Comparison of ENCODE assay signal across 8 cellular contexts in the genomic region with DNA sequence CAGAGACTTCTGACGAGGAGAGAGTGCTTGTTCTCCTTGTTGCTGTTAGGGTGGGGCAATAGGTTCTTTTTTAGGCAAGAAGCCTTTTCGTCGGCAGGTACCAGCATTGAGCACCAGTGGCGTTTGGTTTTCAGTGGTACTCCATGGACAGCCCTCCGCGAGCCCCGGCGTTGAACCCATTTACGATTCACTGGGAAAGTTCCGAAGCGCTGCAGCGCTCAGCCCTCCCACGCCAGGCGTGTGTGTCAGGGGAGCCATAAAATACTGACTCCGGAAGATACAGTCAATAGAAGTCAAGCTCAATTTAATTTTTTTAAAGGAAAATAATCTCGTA. TPM values are rescaled to one million over a fixed set of nuclear protein-coding genes. Genes with fewer than 3 reads are reported as not detected.
DNase-seq lines count a peak whose midpoint lies in the region; ATAC-seq and TF ChIP-seq lines count a peak whose summit lies in the region.

No MANE protein-coding gene starts in this region.

- ATAC-seq in GM23338 (no peak), RWPE2 (ENCODE audit: low read depth) (no peak; the same call in 2 of the 3 replicates), HG03378 (IDR thresholded peaks at IDR 0.05; ENCODE audit: unreplicated experiment) (no peak), HG02623 (IDR thresholded peaks at IDR 0.05; ENCODE audit: unreplicated experiment) (no peak), HG02678 (IDR thresholded peaks at IDR 0.05; ENCODE audit: unreplicated experiment) (no peak)

- TF ChIP-seq POLR2A in suprapubic skin (IDR thresholded peaks at IDR 0.05): no peak

- TF ChIP-seq CTCF in GM23338 (conservative IDR thresholded peaks at IDR 0.05; ENCODE audit: low read depth in 2 of 2): no peak
- TF ChIP-seq CTCF in RWPE2 (IDR thresholded peaks at IDR 0.05; ENCODE audit: poor library complexity, severe bottlenecking): no peak
- no peak for TF ChIP-seq CTCF in coronary artery (IDR thresholded peaks at IDR 0.05)
- TF ChIP-seq CTCF in suprapubic skin (IDR thresholded peaks at IDR 0.05): no peak

- H3K27ac ChIP-seq in GM23338 (ENCODE audit: low read depth): peak overlapping the region; percentile 76
- peak overlapping the region; percentile 81 for H3K27ac ChIP-seq in RWPE2 (ENCODE audit: poor library complexity, severe bottlenecking)
- H3K27ac ChIP-seq in coronary artery: peak overlapping the region; percentile 92 to 96
- peak overlapping the region; percentile 92 for H3K27ac ChIP-seq in mucosa of rectum (ENCODE audit: low read depth in 2 of 2, low read length in 2 of 2)
- H3K27ac ChIP-seq in suprapubic skin: peak overlapping the region; percentile 96

- H3K9me2 ChIP-seq in GM23338 (ENCODE audit: insufficient read depth): no peaks in the 10 kb centered on the region

- H3K9ac ChIP-seq in mucosa of rectum (ENCODE audit: low read depth in 1 of 2, low read length in 2 of 2): peak overlapping the region; percentile 78 to 83

- H3K9me3 ChIP-seq in RWPE2 (ENCODE audit: severe bottlenecking) (no peaks in the 10 kb centered on the region), mucosa of rectum (ENCODE audit: control insufficient read depth in 2 of 2, low read length in 2 of 2) (no peaks in the 10 kb centered on the region), suprapubic skin (no peaks in the 10 kb centered on the region)

- H3K36me3 Mint-ChIP-seq in GM23338 (ENCODE audit: low read depth): no peaks in the 10 kb centered on the region; the same call in 2 of the 3 replicates

- no peak overlapping the region for H3K27ac Mint-ChIP-seq in GM23338

- H3K9me3 Mint-ChIP-seq in GM23338: no peaks in the 10 kb centered on the region

- H4K20me1 ChIP-seq in GM23338 (replicated peaks; ENCODE audit: insufficient read depth): peaks cover 29% of the 10 kb centered on the region

- peaks cover 11% of the 10 kb centered on the region for H3K27me3 ChIP-seq in GM23338 (ENCODE audit: insufficient read depth)
- no peaks in the 10 kb centered on the region for H3K27me3 ChIP-seq in RWPE2 (ENCODE audit: insufficient read depth, poor library complexity, severe bottlenecking)
- H3K27me3 ChIP-seq in mucosa of rectum (ENCODE audit: control insufficient read depth in 2 of 2, insufficient read depth in 2 of 2, low read length in 2 of 2): no peaks in the 10 kb centered on the region
- no peaks in the 10 kb centered on the region for H3K27me3 ChIP-seq in suprapubic skin

- H3K4me1 ChIP-seq in GM23338 (ENCODE audit: insufficient read depth) (peaks cover 35% of the 10 kb centered on the region), RWPE2 (ENCODE audit: insufficient read depth, poor library complexity, severe bottlenecking) (peaks cover 9% of the 10 kb centered on the region), mucosa of rectum (ENCODE audit: control insufficient read depth in 2 of 2, insufficient read depth in 2 of 2, low read length in 2 of 2) (peaks cover 9 to 19% of the 10 kb centered on the region in 2 donors), suprapubic skin (peaks cover 35% of the 10 kb centered on the region)

- H3K4me2 ChIP-seq in GM23338: peak overlapping the region; percentile 83

- under 1% methylated on average over 15 of the region's 16 CpGs for WGBS in suprapubic skin

- H3F3A ChIP-seq in GM23338 (replicated peaks; ENCODE audit: low read depth): no peaks in the 10 kb centered on the region

- H3K4me3 Mint-ChIP-seq in GM23338: peak overlapping the region; percentile 88; the same call in 2 of the 3 replicates

- H3K36me3 ChIP-seq in GM23338 (ENCODE audit: insufficient read depth) (no peaks in the 10 kb centered on the region), RWPE2 (ENCODE audit: low read depth) (peaks cover 8% of the 10 kb centered on the region), mucosa of rectum (ENCODE audit: control insufficient read depth in 2 of 2, insufficient read depth in 2 of 2, low read length in 2 of 2) (no peaks in the 10 kb centered on the region), suprapubic skin (no peaks in the 10 kb centered on the region)

- DNase-seq in GM23338 (ENCODE audit: low spot score) (no peak), RWPE2 (ENCODE audit: low spot score) (no peak), coronary artery (ENCODE audit: low spot score) (no peak), suprapubic skin (ENCODE audit: low spot score in 2 of 2) (peak in 1 of 2 donors; percentile 84)

- peaks cover 37% of the 10 kb centered on the region for H3K79me2 ChIP-seq in GM23338 (replicated peaks; ENCODE audit: insufficient read depth)

- peak overlapping the region; percentile 96 for H2AFZ ChIP-seq in GM23338

- peaks cover 6% of the 10 kb centered on the region for H3K27me3 Mint-ChIP-seq in GM23338 (ENCODE audit: insufficient read depth, low read depth, poor library complexity)

- TF ChIP-seq EP300 in suprapubic skin (IDR thresholded peaks at IDR 0.05): no peak

- H3K4me1 Mint-ChIP-seq in GM23338: peaks cover 13% of the 10 kb centered on the region

- H3K4me3 ChIP-seq in GM23338 (peak overlapping the region; percentile 65), RWPE2 (ENCODE audit: severe bottlenecking) (peak overlapping the region; percentile 92), coronary artery (peak overlapping the region; percentile 89), mucosa of rectum (ENCODE audit: low read length in 2 of 2) (peak overlapping the region; percentile 83 to 91), suprapubic skin (peak overlapping the region; percentile 93)

TF ChIP-seq in GM23338, 12 proteins besides CTCF, POLR2A, EP300 and RAD21 (continues in another document):
- TF ChIP-seq ZNF331 (CRISPR knock-in tag; IDR thresholded peaks at IDR 0.05; ENCODE audit: low read depth) (no peak), EZH2 (IDR thresholded peaks at IDR 0.05; ENCODE audit: low read depth, unreplicated experiment) (no peak), EZH2phosphoT487 (IDR thresholded peaks at IDR 0.05; ENCODE audit: unreplicated experiment) (no peak)
- TF ChIP-seq, protein P1, sequence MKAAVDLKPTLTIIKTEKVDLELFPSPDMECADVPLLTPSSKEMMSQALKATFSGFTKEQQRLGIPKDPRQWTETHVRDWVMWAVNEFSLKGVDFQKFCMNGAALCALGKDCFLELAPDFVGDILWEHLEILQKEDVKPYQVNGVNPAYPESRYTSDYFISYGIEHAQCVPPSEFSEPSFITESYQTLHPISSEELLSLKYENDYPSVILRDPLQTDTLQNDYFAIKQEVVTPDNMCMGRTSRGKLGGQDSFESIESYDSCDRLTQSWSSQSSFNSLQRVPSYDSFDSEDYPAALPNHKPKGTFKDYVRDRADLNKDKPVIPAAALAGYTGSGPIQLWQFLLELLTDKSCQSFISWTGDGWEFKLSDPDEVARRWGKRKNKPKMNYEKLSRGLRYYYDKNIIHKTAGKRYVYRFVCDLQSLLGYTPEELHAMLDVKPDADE (IDR thresholded peaks at IDR 0.05): no peak

RNA-seq across cellular contexts. Expression of a gene that starts 0.5 kb away (rescaled TPM):
- total RNA-seq in GM23338 (2014; rRNA removed; shearing (Covaris generic)): 37.2 and 39.5 TPM in 2 replicates
- 36.5 and 42.8 TPM in 2 replicates for polyA plus RNA-seq in GM23338 (2016; fragmentation: Nextera tagmentation; extraction: Ambion mirVana)
- 10 to 100 TPM; 11.6 to 51.9 (median 26.2) TPM for total RNA-seq in suprapubic skin
